In the genomic region with DNA sequence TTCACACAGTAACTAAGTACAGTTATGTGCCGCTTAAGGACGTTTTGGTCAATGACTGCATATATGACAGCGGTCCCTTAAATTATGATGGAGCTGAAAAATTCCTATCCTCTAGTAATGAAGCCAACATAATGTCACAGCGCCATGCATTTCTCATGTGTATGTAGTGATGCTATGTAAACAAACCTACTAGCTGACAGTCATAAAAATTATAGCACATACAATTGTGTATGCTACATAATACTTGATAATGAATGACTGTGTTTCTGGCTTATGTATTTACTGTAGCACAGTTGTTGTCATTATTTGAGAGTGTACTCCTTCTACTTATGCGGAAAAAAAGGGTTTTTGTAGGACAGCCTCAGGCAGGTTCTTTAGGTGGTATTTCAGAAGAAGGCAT, we compare ENCODE assay signal across 15 cellular contexts.
"Had no signal": no experiment of that assay in that cellular context is flagged by ENCODE, and none has a peak within 500 bp of the region (broad histone marks: within the 10 kb centered on the region; RNA-seq: fewer than 3 reads in every experiment).

No MANE protein-coding gene starts in this region.

- H3K9me3 ChIP-seq: tibial nerve, vagina had no signal

- H3K27me3 ChIP-seq: tibial nerve, vagina had no signal

- H3K4me3 ChIP-seq: skin epidermis, tibial nerve, vagina had no signal

- H3K79me2 ChIP-seq: parathyroid adenoma had no signal

- H3K27ac ChIP-seq: parathyroid adenoma, skin epidermis, tibial nerve, vagina had no signal

- ATAC-seq: activated CD4-positive, CD25-positive, alpha-beta regulatory T cell treated with anti-CD3 and anti-CD28 coated beads, Interleukin-2, amount 50 U/mL, for 24 hours; activated naive CD8-positive, alpha-beta T cell treated with anti-CD3 and anti-CD28 coated beads, Interleukin-2, amount 50 U/mL, for 24 hours; effector memory CD8-positive, alpha-beta T cell had no signal

- H3K4me1 ChIP-seq: vagina had no signal

- H3K9ac ChIP-seq: parathyroid adenoma had no signal

- H2AFZ ChIP-seq: parathyroid adenoma had no signal

- DNase-seq: activated naive CD4-positive, alpha-beta T cell; activated naive CD8-positive, alpha-beta T cell treated with anti-CD3 and anti-CD28 coated beads, Interleukin-2, amount 50 U/mL, for 24 hours; activated T-cell treated with anti-CD3 and anti-CD28 coated beads for 4 hours; aorta; dermis blood vessel endothelial cell; effector memory CD8-positive, alpha-beta T cell; foreskin melanocyte; stimulated activated CD4-positive, alpha-beta T cell treated with anti-CD3 and anti-CD28 coated beads, Interleukin-4, amount 100 ng/mL, for 24 hours; stimulated activated naive CD4-positive, alpha-beta T cell; T-helper 9 cell had no signal

- H3K36me3 ChIP-seq: tibial nerve, vagina had no signal
